ENCODE assay signal across 8 cellular contexts in genomic region chr11:65121447-65121864, GRCh38. TPM values are rescaled to one million over a fixed set of nuclear protein-coding genes. Genes with fewer than 3 reads are reported as not detected.
DNase-seq lines count a peak whose midpoint lies in the region; ATAC-seq, FAIRE-seq and TF ChIP-seq lines count a peak whose summit lies in the region.

No MANE protein-coding gene starts in this region.

- no peak for TF ChIP-seq EP300 in SK-N-SH (IDR thresholded peaks at IDR 0.05; ENCODE audit: borderline replicate concordance in 1 of 2, low read depth in 1 of 2, low read length in 1 of 2)
- no peak for TF ChIP-seq EP300 in gastroesophageal sphincter (IDR thresholded peaks at IDR 0.05)

- H3K9me3 ChIP-seq in SK-N-SH: no peaks in the 10 kb centered on the region
- no peaks in the 10 kb centered on the region for H3K9me3 ChIP-seq in gastroesophageal sphincter
- H3K9me3 ChIP-seq in gastrocnemius medialis: no peaks in the 10 kb centered on the region

- POLR2A ChIA-PET in SK-N-SH (lab: Yijun Ruan, JAX): interaction anchor here (0.9 to 2.0 kb wide), 8 partner anchors 9 to 243 kb away, joined by 3 to 22 read pairs (median 8); partner anchors contain the start of genes CAPN1, EHD1, SYVN1 and TM7SF2
- POLR2A ChIA-PET in activated CD4-positive, alpha-beta T cell treated with anti-CD3 and anti-CD28 coated beads, Interleukin-2, amount 10 ng/mL, durations not matched to agents 7 days and 5 days (lab: Charles Lee): interaction anchor here (0.6 to 1.0 kb wide), 5 partner anchors 10 to 600 kb away, joined by 3 to 5 read pairs (median 3); partner anchors contain the start of gene SYVN1

- H3K4me1 ChIP-seq in SK-N-SH (ENCODE audit: control insufficient read depth in 1 of 2, insufficient read depth in 2 of 2, low read depth in 1 of 2, low read length in 1 of 2) (peaks cover 15 to 16% of the 10 kb centered on the region in 2 experiments; a peak in 3 of 4 replicates), gastroesophageal sphincter (peaks cover 2 to 55% (median 18%) of the 10 kb centered on the region in 3 donors), gastrocnemius medialis (peaks cover 25 to 36% of the 10 kb centered on the region in 2 donors)

- H3K27ac Mint-ChIP-seq in activated CD4-positive, alpha-beta T cell treated with anti-CD3 and anti-CD28 coated beads, Interleukin-2, amount 10 ng/mL, durations not matched to agents 7 days and 5 days: peak overlapping the region; percentile 99

- in situ Hi-C loops in gastrocnemius medialis (cut with MboI; ENCODE audit: low sequenced_read_pairs in 4 of 4): no loop called here

- CTCF ChIA-PET in SK-N-SH (lab: Yijun Ruan, JAX): interaction anchor here (1.3 to 3.3 kb wide), 5 partner anchors 10 to 107 kb away, joined by 4 to 47 read pairs (median 9); partner anchors contain the start of genes ARL2, CAPN1, SYVN1 and TM7SF2
- CTCF ChIA-PET in activated CD4-positive, alpha-beta T cell treated with anti-CD3 and anti-CD28 coated beads, Interleukin-2, amount 10 ng/mL, durations not matched to agents 7 days and 5 days (lab: Charles Lee): interaction anchor here (0.8 to 2.2 kb wide), 13 partner anchors 8 to 342 kb away, joined by 3 to 8 read pairs (median 4); partner anchors contain the start of genes ARL2 and CAPN1

- H3K9me3 Mint-ChIP-seq in activated CD4-positive, alpha-beta T cell treated with anti-CD3 and anti-CD28 coated beads, Interleukin-2, amount 10 ng/mL, durations not matched to agents 7 days and 5 days: no peaks in the 10 kb centered on the region

- H3K9me2 ChIP-seq in SK-N-SH: no peaks in the 10 kb centered on the region

- peaks cover 53% of the 10 kb centered on the region for H3K36me3 Mint-ChIP-seq in activated CD4-positive, alpha-beta T cell treated with anti-CD3 and anti-CD28 coated beads, Interleukin-2, amount 10 ng/mL, durations not matched to agents 7 days and 5 days (ENCODE audit: low read depth)

- no peak for TF ChIP-seq RAD21 in SK-N-SH (IDR thresholded peaks at IDR 0.05; ENCODE audit: low read length)

- no peaks in the 10 kb centered on the region for H4K20me1 ChIP-seq in SK-N-SH (ENCODE audit: insufficient read depth)

- H3K27ac ChIP-seq in SK-N-SH (ENCODE audit: low read depth in 2 of 2, low read length in 1 of 2): peak overlapping the region; percentile 77 to 81; a peak in 3 of 4 replicates
- peak overlapping the region; percentile 87 to 97 (median 94) for H3K27ac ChIP-seq in gastroesophageal sphincter
- peak overlapping the region; percentile 87 to 98 (median 92) for H3K27ac ChIP-seq in gastrocnemius medialis

- H3K27me3 ChIP-seq in SK-N-SH (ENCODE audit: insufficient read depth) (no peaks in the 10 kb centered on the region), gastroesophageal sphincter (no peaks in the 10 kb centered on the region), gastrocnemius medialis (no peaks in the 10 kb centered on the region)

- no peak overlapping the region for H2AFZ ChIP-seq in SK-N-SH (ENCODE audit: low read depth)

- H3K4me2 ChIP-seq in SK-N-SH: peak overlapping the region; percentile 93

- H3K4me3 ChIP-seq in SK-N-SH (ENCODE audit: low read depth in 2 of 2, low read length in 1 of 2) (peak overlapping the region; percentile 89 to 91), gastroesophageal sphincter (peak overlapping the region; percentile 74 to 88), gastrocnemius medialis (peak overlapping the region; percentile 79 to 97 (median 90))

- no peaks in the 10 kb centered on the region for H3K27me3 Mint-ChIP-seq in activated CD4-positive, alpha-beta T cell treated with anti-CD3 and anti-CD28 coated beads, Interleukin-2, amount 10 ng/mL, durations not matched to agents 7 days and 5 days

- peaks cover 29% of the 10 kb centered on the region for H3F3A ChIP-seq in SK-N-SH (replicated peaks; ENCODE audit: insufficient read depth)

- FAIRE-seq in HTR-8/SVneo (lab: Jason Lieb, UNC): no peak

- WGBS in SK-N-SH (ENCODE audit: low lambda C conversion rate): 1% methylated on average over 19 of the region's 22 CpGs
- 0% methylated on average over 15 of the region's 22 CpGs; no CpG with 5 or more reads in 1 of the 2 donors for WGBS in gastroesophageal sphincter (ENCODE audit: low coverage in 1 of 2), 2 donors

- DNase-seq in SK-N-SH (no peak), gastrocnemius medialis (no peak), HTR-8/SVneo (ENCODE audit: insufficient read length, low spot score) (no peak)
- peak; percentile 40 for DNase-seq in activated CD4-positive, alpha-beta T cell treated with anti-CD3 and anti-CD28 coated beads, Interleukin-2, amount 10 ng/mL, durations not matched to agents 7 days and 5 days

- H3K36me3 ChIP-seq in SK-N-SH (replicated peaks in 1 of 2; ENCODE audit: control insufficient read depth in 1 of 2, insufficient read depth in 2 of 2, low read length in 1 of 2) (peaks cover 35 to 41% of the 10 kb centered on the region in 2 experiments), gastroesophageal sphincter (peaks cover 0 to 62% of the 10 kb centered on the region in 2 donors), gastrocnemius medialis (peaks cover 0 to 53% of the 10 kb centered on the region in 2 donors)

- ATAC-seq in SK-N-SH treated with all-trans-retinoic acid at 6 μM for 48 hours: no peak
- ATAC-seq in gastroesophageal sphincter: no peak
- ATAC-seq in gastrocnemius medialis: no peak
- ATAC-seq in HG03571 (IDR thresholded peaks at IDR 0.05; ENCODE audit: unreplicated experiment): no peak
- ATAC-seq in HG03378 (IDR thresholded peaks at IDR 0.05; ENCODE audit: unreplicated experiment): no peak

- intact Hi-C loops in gastrocnemius medialis (cut with DNase I; ENCODE audit: low total_unique reads): no loop called here

- H3K9ac ChIP-seq in SK-N-SH: peak overlapping the region; percentile 89

- peak overlapping the region; percentile 98 for H3K4me3 Mint-ChIP-seq in activated CD4-positive, alpha-beta T cell treated with anti-CD3 and anti-CD28 coated beads, Interleukin-2, amount 10 ng/mL, durations not matched to agents 7 days and 5 days

- peaks cover 47% of the 10 kb centered on the region for H3K4me1 Mint-ChIP-seq in activated CD4-positive, alpha-beta T cell treated with anti-CD3 and anti-CD28 coated beads, Interleukin-2, amount 10 ng/mL, durations not matched to agents 7 days and 5 days

- TF ChIP-seq CTCF in SK-N-SH (IDR thresholded peaks at IDR 0.05) (no peak), gastroesophageal sphincter (IDR thresholded peaks at IDR 0.05) (no peak), gastrocnemius medialis (IDR thresholded peaks at IDR 0.05 in 4 of 5, conservative IDR thresholded peaks at IDR 0.05 in 1 of 5) (no peak)

- TF ChIP-seq POLR2A in gastroesophageal sphincter (IDR thresholded peaks at IDR 0.05) (no peak), gastrocnemius medialis (IDR thresholded peaks at IDR 0.05) (no peak)

- peaks cover 62% of the 10 kb centered on the region for H3K79me2 ChIP-seq in SK-N-SH (ENCODE audit: insufficient read depth)

TF ChIP-seq in SK-N-SH, 30 proteins besides CTCF, POLR2A, EP300 and RAD21 (continues in another document):
- no peak for TF ChIP-seq GATA2 (CRISPR knock-in tag; IDR thresholded peaks at IDR 0.05)
- TF ChIP-seq NRF1 (IDR thresholded peaks at IDR 0.05; ENCODE audit: low read depth, low read length): no peak
- no peak for TF ChIP-seq TAF1 (IDR thresholded peaks at IDR 0.05; ENCODE audit: borderline replicate concordance, low read depth, low read length)
- TF ChIP-seq SIN3A (IDR thresholded peaks at IDR 0.05; ENCODE audit: borderline replicate concordance, low read depth, low read length): no peak

RNA-seq across cellular contexts. Expression of gene FAU, which starts 0.5 kb away (rescaled TPM):
- polyA plus RNA-seq in SK-N-SH (2012; rRNA removed): 912 and 1,210 TPM in 2 replicates
- 839 and 875 TPM in 2 replicates for polyA plus RNA-seq in SK-N-SH (2012; cell fraction: cytosol; rRNA removed)
- polyA plus RNA-seq in SK-N-SH (2012; cell fraction: nucleus; rRNA removed): 329 and 754 TPM in 2 replicates
- 1,000 to 10,000 TPM; 1,051 to 1,116 TPM for total RNA-seq in activated CD4-positive, alpha-beta T cell treated with anti-CD3 and anti-CD28 coated beads, Interleukin-2, amount 10 ng/mL, durations not matched to agents 7 days and 5 days
- 100 to 1,000 TPM; 464 to 971 (median 566) TPM for total RNA-seq in gastroesophageal sphincter
- 100 to 1,000 TPM; 353 to 521 (median 436) TPM for total RNA-seq in gastrocnemius medialis

RNA-seq across cellular contexts. Expression of gene MRPL49, which starts 0.7 kb away (rescaled TPM):
- 56.7 and 89.7 TPM in 2 replicates for polyA plus RNA-seq in SK-N-SH (2012; rRNA removed)
- 50.2 and 68.6 TPM in 2 replicates for polyA plus RNA-seq in SK-N-SH (2012; cell fraction: cytosol; rRNA removed)
- polyA plus RNA-seq in SK-N-SH (2012; cell fraction: nucleus; rRNA removed): 28.6 and 38.2 TPM in 2 replicates
- 10 to 100 TPM; 49.5 to 55.4 TPM for total RNA-seq in activated CD4-positive, alpha-beta T cell treated with anti-CD3 and anti-CD28 coated beads, Interleukin-2, amount 10 ng/mL, durations not matched to agents 7 days and 5 days
- total RNA-seq in gastroesophageal sphincter (100 to 1,000 TPM in 1 of 4 donors, 10 to 100 TPM in 3; 83.9 to 114 (median 94.1) TPM), gastrocnemius medialis (10 to 100 TPM; 54.9 to 76.5 (median 63.6) TPM)

RNA-seq across cellular contexts. Expression of gene ZNHIT2, which starts 4.0 kb away (rescaled TPM):
- polyA plus RNA-seq in SK-N-SH (2012; rRNA removed): 5.6 and 5.9 TPM in 2 replicates
- polyA plus RNA-seq in SK-N-SH (2012; cell fraction: cytosol; rRNA removed): 2.4 and 4.1 TPM in 2 replicates
- 4.1 and 8.9 TPM in 2 replicates for polyA plus RNA-seq in SK-N-SH (2012; cell fraction: nucleus; rRNA removed)
- total RNA-seq in activated CD4-positive, alpha-beta T cell treated with anti-CD3 and anti-CD28 coated beads, Interleukin-2, amount 10 ng/mL, durations not matched to agents 7 days and 5 days: 1 to 10 TPM; 8.6 to 9.9 TPM
- total RNA-seq in gastroesophageal sphincter (10 to 100 TPM; 13.6 to 19.1 (median 15.4) TPM), gastrocnemius medialis (10 to 100 TPM; 10.3 to 30.7 (median 24.1) TPM)

RNA-seq across cellular contexts. Expression of gene TM7SF2, which starts 9.8 kb away (rescaled TPM):
- polyA plus RNA-seq in SK-N-SH (2012; rRNA removed): 87.8 and 90.0 TPM in 2 replicates
- 38.0 and 59.9 TPM in 2 replicates for polyA plus RNA-seq in SK-N-SH (2012; cell fraction: cytosol; rRNA removed)
- polyA plus RNA-seq in SK-N-SH (2012; cell fraction: nucleus; rRNA removed): 161 and 164 TPM in 2 replicates
- 10 to 100 TPM; 26.1 to 27.7 TPM for total RNA-seq in activated CD4-positive, alpha-beta T cell treated with anti-CD3 and anti-CD28 coated beads, Interleukin-2, amount 10 ng/mL, durations not matched to agents 7 days and 5 days
- total RNA-seq in gastroesophageal sphincter: 10 to 100 TPM in 3 of 4 donors, 1 to 10 TPM in 1; 7.1 to 25.2 (median 18.3) TPM
- total RNA-seq in gastrocnemius medialis: 10 to 100 TPM in 2 of 4 donors, 1 to 10 TPM in 2; 7.3 to 18.4 (median 11.0) TPM

RNA-seq across cellular contexts. Expression of gene SYVN1, which starts 12.9 kb away (rescaled TPM):
- 14.9 and 31.9 TPM in 2 replicates for polyA plus RNA-seq in SK-N-SH (2012; rRNA removed)
- 25.5 and 32.8 TPM in 2 replicates for polyA plus RNA-seq in SK-N-SH (2012; cell fraction: cytosol; rRNA removed)
- polyA plus RNA-seq in SK-N-SH (2012; cell fraction: nucleus; rRNA removed): 91.3 and 98.3 TPM in 2 replicates
- total RNA-seq in activated CD4-positive, alpha-beta T cell treated with anti-CD3 and anti-CD28 coated beads, Interleukin-2, amount 10 ng/mL, durations not matched to agents 7 days and 5 days: 10 to 100 TPM; 40.5 to 42.2 TPM
- 10 to 100 TPM; 19.0 to 38.7 (median 26.0) TPM for total RNA-seq in gastroesophageal sphincter
- total RNA-seq in gastrocnemius medialis: 10 to 100 TPM; 24.6 to 77.5 (median 37.3) TPM
